Comparison of ENCODE assay signal across 21 cellular contexts in the genomic region with DNA sequence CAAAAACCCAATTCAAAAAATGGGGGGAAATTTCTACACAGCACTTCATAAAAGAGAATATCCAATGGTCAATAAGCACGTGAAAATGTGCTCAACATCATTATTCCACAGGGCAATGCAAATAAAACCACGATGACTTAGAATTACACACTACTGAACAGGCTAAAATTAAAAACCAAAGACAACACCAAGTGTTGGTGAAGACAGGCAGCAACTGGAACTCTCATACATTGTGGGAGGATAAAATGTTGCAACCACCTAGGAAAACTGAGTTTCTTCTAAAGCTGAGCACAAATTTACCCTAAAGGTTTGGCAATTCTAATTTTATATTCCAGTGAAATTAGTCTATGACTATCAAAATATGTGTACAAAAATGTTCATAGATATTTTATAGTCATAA. TPM values are rescaled to one million over a fixed set of nuclear protein-coding genes. Genes with fewer than 3 reads are reported as not detected.
DNase-seq lines count a peak whose midpoint lies in the region; ATAC-seq, FAIRE-seq and TF ChIP-seq lines count a peak whose summit lies in the region.
"Had no signal": no experiment of that assay in that cellular context is flagged by ENCODE, and none has a peak within 500 bp of the region (broad histone marks: within the 10 kb centered on the region; RNA-seq: fewer than 3 reads in every experiment).

No MANE protein-coding gene starts in this region.

- peaks cover 22 to 36% of the 10 kb centered on the region in 2 donors for H3K4me1 Mint-ChIP-seq in immature natural killer cell

- H3K4me3 Mint-ChIP-seq in immature natural killer cell: peak overlapping the region in 2 of 5 donors; percentile 40 to 47
- H3K4me3 Mint-ChIP-seq: CD4-positive, alpha-beta T cell; HFFc6 had no signal

- H3K9me3 Mint-ChIP-seq in immature natural killer cell: no peaks in the 10 kb centered on the region
- H3K9me3 Mint-ChIP-seq: HFFc6 had no signal

- no peak for TF ChIP-seq EP300 in HepG2 (IDR thresholded peaks at IDR 0.05; ENCODE audit: low read depth in 2 of 2, low read length in 2 of 2)
- no peak for TF ChIP-seq EP300 in HepG2 (CRISPR knock-in tag; IDR thresholded peaks at IDR 0.05; ENCODE audit: borderline replicate concordance)

- BruUV-seq in HepG2 (replicated peaks; lab: Mats Ljungman, UMichigan): no TSS peak

- intact Hi-C loops in HepG2 (cut with micrococcal nuclease; ENCODE audit: unreplicated experiment): loop anchor here (10.0 kb wide), 1 partner anchor 356 kb away; the partner anchor contains the start of gene PAM
- intact Hi-C loops in right lobe of liver (cut with DNase I): no loop called here
- intact Hi-C loops in gastrocnemius medialis (cut with DNase I; ENCODE audit: low total_unique reads): no loop called here

- H3K4me2 ChIP-seq in HepG2 (ENCODE audit: low read depth, low read length): no peak overlapping the region
- H3K4me2 ChIP-seq: A549 had no signal

- no peak overlapping the region for H2AFZ ChIP-seq in HepG2 (ENCODE audit: low read length)

- H4K20me1 ChIP-seq in HepG2 (ENCODE audit: insufficient read depth, low read length): no peaks in the 10 kb centered on the region

- H3K27me3 ChIP-seq in HepG2 (ENCODE audit: control insufficient read depth in 1 of 2, insufficient read depth in 2 of 2, low read length in 2 of 2): no peaks in the 10 kb centered on the region
- no peaks in the 10 kb centered on the region for H3K27me3 ChIP-seq in right lobe of liver
- no peaks in the 10 kb centered on the region for H3K27me3 ChIP-seq in gastrocnemius medialis

- TF ChIP-seq CTCF in HepG2 (CRISPR knock-in tag; IDR thresholded peaks at IDR 0.05): no peak
- no peak for TF ChIP-seq CTCF in right lobe of liver (IDR thresholded peaks at IDR 0.05)
- no peak for TF ChIP-seq CTCF in gastrocnemius medialis (IDR thresholded peaks at IDR 0.05 in 4 of 5, conservative IDR thresholded peaks at IDR 0.05 in 1 of 5)

- CTCF ChIA-PET in HepG2 (lab: Yijun Ruan, JAX; ENCODE audit: low intra/inter-chr PET ratio, low total read pairs): no interaction called here

- H3K4me1 ChIP-seq in HepG2 (ENCODE audit: insufficient read depth, low read length): peaks cover 5% of the 10 kb centered on the region; the same call in 1 of the 2 replicates
- no peaks in the 10 kb centered on the region for H3K4me1 ChIP-seq in right lobe of liver
- no peaks in the 10 kb centered on the region for H3K4me1 ChIP-seq in gastrocnemius medialis
- H3K4me1 ChIP-seq: A549, Caco-2 had no signal

- H3K9me3 ChIP-seq in HepG2 (ENCODE audit: low read length) (no peaks in the 10 kb centered on the region), right lobe of liver (no peaks in the 10 kb centered on the region), gastrocnemius medialis (no peaks in the 10 kb centered on the region)
- H3K9me3 ChIP-seq: A549, Caco-2, HAP-1 had no signal

- H3K27ac ChIP-seq in HepG2 (ENCODE audit: extremely low read length, insufficient read depth, low read length): no peak overlapping the region
- H3K27ac ChIP-seq in right lobe of liver: no peak overlapping the region
- H3K27ac ChIP-seq in gastrocnemius medialis: no peak overlapping the region
- H3K27ac ChIP-seq: 22Rv1, A549, C4-2B had no signal

- TF ChIP-seq POLR2A in HepG2 (IDR thresholded peaks at IDR 0.05; ENCODE audit: insufficient read depth in 1 of 2, low read depth in 2 of 2, low read length in 2 of 2) (no peak), right lobe of liver (IDR thresholded peaks at IDR 0.05) (no peak), gastrocnemius medialis (IDR thresholded peaks at IDR 0.05) (no peak)

- FAIRE-seq in HepG2 (lab: Jason Lieb, UNC): no peak
- FAIRE-seq: GM12892, HTR-8/SVneo had no signal

- H3K79me2 ChIP-seq in HepG2 (ENCODE audit: insufficient read depth, low read length): peaks cover 2% of the 10 kb centered on the region

- TF ChIP-seq RAD21 in HepG2 (CRISPR knock-in tag; IDR thresholded peaks at IDR 0.05): no peak

- H3K27ac Mint-ChIP-seq in immature natural killer cell: peak overlapping the region in 4 of 6 donors; percentile 5 to 70 (median 21)
- H3K27ac Mint-ChIP-seq: HFFc6 had no signal

- no peak for DNase-seq in HepG2 (ENCODE audit: low spot score)
- DNase-seq in right lobe of liver: no peak
- peak; percentile 44 for DNase-seq in OCI-M1 (lab: John Stamatoyannopoulos, UW)
- DNase-seq in immature natural killer cell: no peak
- DNase-seq in gastrocnemius medialis: no peak
- DNase-seq: AML-193; Caco-2; CD4-positive, alpha-beta T cell; DMS79; GDM1; HFFc6; KG1 had no signal

- H3K4me3 ChIP-seq in HepG2 (replicated peaks in 1 of 3; ENCODE audit: insufficient read depth in 1 of 3, low read depth in 2 of 3, low read length in 3 of 3) (no peak overlapping the region), right lobe of liver (no peak overlapping the region), gastrocnemius medialis (no peak overlapping the region)
- H3K4me3 ChIP-seq: A549, HAP-1 had no signal

- H3K36me3 ChIP-seq in HepG2 (replicated peaks in 1 of 2; ENCODE audit: control insufficient read depth in 1 of 2, insufficient read depth in 2 of 2, low read length in 2 of 2): no peaks in the 10 kb centered on the region
- H3K36me3 ChIP-seq in right lobe of liver: no peaks in the 10 kb centered on the region
- H3K36me3 ChIP-seq in gastrocnemius medialis: no peaks in the 10 kb centered on the region
- H3K36me3 ChIP-seq: HAP-1 had no signal

- in situ Hi-C loops in HepG2 (cut with HindIII; ENCODE audit: extremely low pct_ligation_motif_present, low pct_unique_long_range_greater_than_20kb): no loop called here
- in situ Hi-C loops in gastrocnemius medialis (cut with MboI; ENCODE audit: low sequenced_read_pairs in 4 of 4): no loop called here

- peaks cover 0 to 21% (median 16%) of the 10 kb centered on the region in 3 donors for H3K36me3 Mint-ChIP-seq in immature natural killer cell

- WGBS in HepG2 (ENCODE audit: low lambda C conversion rate): 95% methylated on average over 2 of the region's 2 CpGs
- 94% methylated on average over 2 of the region's 2 CpGs for WGBS in right lobe of liver (ENCODE audit: insufficient coverage, low coverage, low lambda C conversion rate, missing lambda C conversion rate)

- no peak for ATAC-seq in HepG2
- ATAC-seq in right lobe of liver: no peak
- ATAC-seq in gastrocnemius medialis: no peak
- ATAC-seq in GM21619 (IDR thresholded peaks at IDR 0.05; ENCODE audit: unreplicated experiment): no peak
- ATAC-seq in GM18498 (IDR thresholded peaks at IDR 0.05; ENCODE audit: unreplicated experiment): no peak
- ATAC-seq: A549 had no signal

- no peaks in the 10 kb centered on the region for H3K27me3 Mint-ChIP-seq in immature natural killer cell (ENCODE audit: low read depth in 3 of 3)
- H3K27me3 Mint-ChIP-seq: CD4-positive, alpha-beta T cell; IgD-negative memory B cell had no signal

- no peak overlapping the region for H3K9ac ChIP-seq in HepG2 (ENCODE audit: insufficient read depth, low read depth, low read length)

- POLR2A ChIA-PET in HepG2 (lab: Yijun Ruan, JAX): no interaction called here

RNA-seq across cellular contexts. Expression of gene GIN1, which starts 9.5 kb away (rescaled TPM):
- total RNA-seq in HepG2 (2016; rRNA removed; fragmentation: Illumina TruSeq; extraction: Trizol): 7.7 and 9.5 TPM in 2 replicates
- 2.7 and 3.1 TPM in 2 replicates for total RNA-seq in HepG2 (2016; cell fraction: cytosol; rRNA removed; fragmentation: Illumina TruSeq; extraction: Trizol; ENCODE audit: low read depth)
- total RNA-seq in HepG2 (2016; cell fraction: insoluble cytoplasmic fraction; rRNA removed; fragmentation: Illumina TruSeq; extraction: Trizol): 6.9 and 9.0 TPM in 2 replicates
- 2.7 and 3.4 TPM in 2 replicates for total RNA-seq in HepG2 (2016; cell fraction: membrane; rRNA removed; fragmentation: Illumina TruSeq; extraction: Trizol)
- 10.8 and 11.6 TPM in 2 replicates for total RNA-seq in HepG2 (2016; cell fraction: nucleus; rRNA removed; fragmentation: Illumina TruSeq; extraction: Trizol)
- 1.7 and 2.3 TPM in 2 replicates for polyA plus RNA-seq in HepG2 (2011; rRNA removed)
- 0.86 and 1.2 TPM in 2 replicates for polyA plus RNA-seq in HepG2 (2011; cell fraction: cytosol; rRNA removed)
- polyA plus RNA-seq in HepG2 (2011; cell fraction: nucleus; rRNA removed): 0.88 and 1.8 TPM in 2 replicates
- polyA plus RNA-seq in HepG2 (2012): 3.5 and 4.0 TPM in 2 replicates
- 0.50 and 0.83 TPM in 2 replicates for polyA plus RNA-seq in HepG2 (2016; cell fraction: cytosol; fragmentation: Illumina TruSeq; extraction: Trizol; ENCODE audit: low read depth)
- polyA plus RNA-seq in HepG2 (2016; cell fraction: insoluble cytoplasmic fraction; fragmentation: Illumina TruSeq; extraction: Trizol; ENCODE audit: low read depth): 5.7 and 7.4 TPM in 2 replicates
- polyA plus RNA-seq in HepG2 (2016; cell fraction: membrane; fragmentation: Illumina TruSeq; extraction: Trizol; ENCODE audit: low read depth): 1.3 and 2.1 TPM in 2 replicates
- polyA plus RNA-seq in HepG2 (2016; cell fraction: nucleus; fragmentation: Illumina TruSeq; extraction: Trizol; ENCODE audit: insufficient read depth, low read depth): 3.9 and 11.0 TPM in 2 replicates
- 2.7 and 3.6 TPM in 2 replicates for polyA minus RNA-seq in HepG2 (2011; rRNA and poly(A)+ RNA removed; ENCODE audit: low replicate concordance)
- polyA minus RNA-seq in HepG2 (2011; cell fraction: cytosol; rRNA and poly(A)+ RNA removed): 2.5 TPM in 2 replicates
- polyA minus RNA-seq in HepG2 (2011; cell fraction: nucleus; rRNA and poly(A)+ RNA removed): 12.4 and 21.9 TPM in 2 replicates
- 1 to 10 TPM; 3.7 to 5.7 (median 4.6) TPM for total RNA-seq in right lobe of liver
- polyA plus RNA-seq in immature natural killer cell: 1 to 10 TPM; 6.9 to 7.9 (median 7.8) TPM
- total RNA-seq in gastrocnemius medialis: 10 to 100 TPM in 1 of 4 donors, 1 to 10 TPM in 3; 4.6 to 11.2 (median 6.9) TPM

RNA-seq across cellular contexts. Expression of gene PPIP5K2, which starts 9.7 kb away (rescaled TPM):
- total RNA-seq in HepG2 (2016; rRNA removed; fragmentation: Illumina TruSeq; extraction: Trizol): 45.6 and 85.2 TPM in 2 replicates
- 4.7 and 4.8 TPM in 2 replicates for total RNA-seq in HepG2 (2016; cell fraction: cytosol; rRNA removed; fragmentation: Illumina TruSeq; extraction: Trizol; ENCODE audit: low read depth)
- total RNA-seq in HepG2 (2016; cell fraction: insoluble cytoplasmic fraction; rRNA removed; fragmentation: Illumina TruSeq; extraction: Trizol): 48.3 and 82.7 TPM in 2 replicates
- total RNA-seq in HepG2 (2016; cell fraction: membrane; rRNA removed; fragmentation: Illumina TruSeq; extraction: Trizol): 21.1 and 21.5 TPM in 2 replicates
- total RNA-seq in HepG2 (2016; cell fraction: nucleus; rRNA removed; fragmentation: Illumina TruSeq; extraction: Trizol): 76.4 and 84.8 TPM in 2 replicates
- polyA plus RNA-seq in HepG2 (2011; rRNA removed): 12.7 and 19.7 TPM in 2 replicates
- polyA plus RNA-seq in HepG2 (2011; cell fraction: cytosol; rRNA removed): 5.6 and 9.0 TPM in 2 replicates
- 10.3 and 10.4 TPM in 2 replicates for polyA plus RNA-seq in HepG2 (2011; cell fraction: nucleus; rRNA removed)
- polyA plus RNA-seq in HepG2 (2012): 9.5 and 19.4 TPM in 2 replicates
- 1.2 and 1.5 TPM in 2 replicates for polyA plus RNA-seq in HepG2 (2016; cell fraction: cytosol; fragmentation: Illumina TruSeq; extraction: Trizol; ENCODE audit: low read depth)
- 42.7 and 48.8 TPM in 2 replicates for polyA plus RNA-seq in HepG2 (2016; cell fraction: insoluble cytoplasmic fraction; fragmentation: Illumina TruSeq; extraction: Trizol; ENCODE audit: low read depth)
- 6.0 and 6.8 TPM in 2 replicates for polyA plus RNA-seq in HepG2 (2016; cell fraction: membrane; fragmentation: Illumina TruSeq; extraction: Trizol; ENCODE audit: low read depth)
- polyA plus RNA-seq in HepG2 (2016; cell fraction: nucleus; fragmentation: Illumina TruSeq; extraction: Trizol; ENCODE audit: insufficient read depth, low read depth): 56.7 and 58.8 TPM in 2 replicates
- 54.6 and 63.8 TPM in 2 replicates for polyA minus RNA-seq in HepG2 (2011; rRNA and poly(A)+ RNA removed; ENCODE audit: low replicate concordance)
- polyA minus RNA-seq in HepG2 (2011; cell fraction: cytosol; rRNA and poly(A)+ RNA removed): 24.6 and 32.6 TPM in 2 replicates
- polyA minus RNA-seq in HepG2 (2011; cell fraction: nucleus; rRNA and poly(A)+ RNA removed): 139 and 150 TPM in 2 replicates
- total RNA-seq in right lobe of liver: 10 to 100 TPM; 19.4 to 30.6 (median 26.3) TPM
- 10 to 100 TPM; 24.5 to 42.2 (median 41.7) TPM for polyA plus RNA-seq in immature natural killer cell
- 1 to 10 TPM; 3.5 to 7.0 (median 4.4) TPM for total RNA-seq in gastrocnemius medialis
